29 cellular contexts compared by ENCODE assay signal in the genomic region with DNA sequence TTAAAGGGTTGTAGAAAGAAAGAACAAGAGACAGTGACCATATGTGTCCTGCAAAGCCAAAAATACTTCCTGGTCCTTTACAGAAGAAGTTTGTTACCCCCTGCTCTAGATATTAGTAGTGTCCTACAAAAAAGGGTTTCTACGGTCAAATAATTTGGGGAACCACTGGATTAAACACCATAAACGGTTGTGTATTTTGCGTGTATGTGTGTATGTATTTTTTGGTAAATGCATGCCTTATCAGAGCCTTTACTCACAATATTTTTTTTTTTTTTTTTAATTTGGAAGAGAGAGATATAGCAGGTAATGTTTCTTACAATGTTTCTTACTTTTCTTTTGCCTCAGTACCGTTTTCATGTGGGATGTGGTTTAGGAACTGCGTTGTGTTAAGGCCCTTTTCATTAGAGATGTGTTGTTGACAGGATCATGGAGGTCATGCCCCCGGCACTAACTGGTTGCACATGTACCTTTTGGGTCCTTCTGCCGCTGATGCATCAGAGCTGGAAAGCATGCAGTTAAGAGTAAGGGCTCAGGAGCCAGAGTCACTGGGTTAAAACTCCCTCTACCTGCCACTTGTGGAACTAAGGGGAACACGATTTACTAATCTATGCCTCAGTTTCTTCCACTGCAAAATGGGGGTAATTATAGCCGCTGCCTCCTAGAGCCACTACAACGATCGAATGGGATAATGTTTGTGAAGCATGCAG.
DNase-seq lines count a peak whose midpoint lies in the region; ATAC-seq, FAIRE-seq and TF ChIP-seq lines count a peak whose summit lies in the region.
"Had no signal": no experiment of that assay in that cellular context is flagged by ENCODE, and none has a peak within 500 bp of the region (broad histone marks: within the 10 kb centered on the region; RNA-seq: fewer than 3 reads in every experiment).

No MANE protein-coding gene starts in this region.

- H3K23ac ChIP-seq in H1 (ENCODE audit: insufficient read length) = no peak overlapping the region

- H3K4me1 ChIP-seq in H1 (replicated peaks in 1 of 4; ENCODE audit: control insufficient read depth in 3 of 4, insufficient read depth in 4 of 4, low read length in 3 of 4) = peaks cover 0 to 6% (median 2%) of the 10 kb centered on the region in 4 experiments; a peak in 4 of 7 replicates
- peaks cover 7% of the 10 kb centered on the region for H3K4me1 ChIP-seq in neural progenitor cell
- H3K4me1 ChIP-seq: gastrocnemius medialis had no signal

- H2BK15ac ChIP-seq in H1 (ENCODE audit: low read length) = no peak overlapping the region

- H2BK20ac ChIP-seq in H1 (ENCODE audit: low read length) = no peak overlapping the region

- no peaks in the 10 kb centered on the region for H3K27me3 ChIP-seq in H1 (replicated peaks in 1 of 4; ENCODE audit: control insufficient read depth in 3 of 4, extremely low read depth in 1 of 4, insufficient read depth in 3 of 4, low read length in 3 of 4)
- no peaks in the 10 kb centered on the region for H3K27me3 ChIP-seq in neural progenitor cell
- H3K27me3 ChIP-seq: thyroid gland had no signal

- H3F3A ChIP-seq in neural progenitor cell (ENCODE audit: low read depth) = no peaks in the 10 kb centered on the region

- no peak overlapping the region for H2BK12ac ChIP-seq in H1 (ENCODE audit: low read depth, low read length)

- no peak overlapping the region for H2AK5ac ChIP-seq in H1 (ENCODE audit: low read depth, low read length)

- peak; percentile 27 for DNase-seq in M059J (ENCODE audit: low read depth)
- DNase-seq in H1 (ENCODE audit: low read depth in 1 of 2, low spot score in 2 of 2) = no peak
- DNase-seq in neural progenitor cell (ENCODE audit: low spot score) = no peak
- no peak for DNase-seq in left colon
- DNase-seq in NCI-H187 (lab: John Stamatoyannopoulos, UW) = no peak
- no peak for DNase-seq in effector CD8-positive, alpha-beta T cell (lab: John Stamatoyannopoulos, UW)
- DNase-seq: activated CD4-positive, alpha-beta T cell treated with anti-CD3 and anti-CD28 coated beads for 4 hours; activated naive CD4-positive, alpha-beta T cell treated with Interleukin-2 at 50 U/mL for 16 hours; activated T-cell treated with anti-CD3 and anti-CD28 coated beads, Interleukin-2, amount 50 U/mL, for 4 hours; CD8-positive, alpha-beta T cell; dermis blood vessel endothelial cell; gastrocnemius medialis; GDM1; GOT3; mesendoderm; naive B cell; NCI-H1417; occipital lobe; retina; Right ventricle myocardium superior; stimulated activated CD4-positive, alpha-beta T cell treated with anti-CD3 and anti-CD28 coated beads, Interleukin-12 subunit alpha, Interleukin-12 subunit beta, amount 100 ng/mL, for 4 hours; stimulated activated CD4-positive, alpha-beta T cell treated with anti-CD3 and anti-CD28 coated beads, Interleukin-4, amount 100 ng/mL, for 4 hours; stimulated activated naive CD8-positive, alpha-beta T cell treated with anti-CD3 and anti-CD28 coated beads, Interleukin-15, Interleukin-2, amounts not matched to agents 100 U/mL and 50 U/mL, for 24 hours; thyroid gland had no signal

- CTCF ChIA-PET in H1 (lab: Charles Lee; ENCODE audit: partially characterized antibody) = interaction anchor here (0.7 to 0.8 kb wide), 2 partner anchors 279 to 855 kb away, joined by 3 read pairs; no protein-coding TSS in a partner anchor

- H2AFZ ChIP-seq in H1 (ENCODE audit: low read length) (no peak overlapping the region), neural progenitor cell (replicated peaks) (no peak overlapping the region)

- H3K27ac ChIP-seq in H1 (ENCODE audit: low read depth, low read length) = no peak overlapping the region
- H3K27ac ChIP-seq in neural progenitor cell = no peak overlapping the region
- H3K27ac ChIP-seq: gastrocnemius medialis, HL-60, thyroid gland had no signal

- no peak for TF ChIP-seq EP300 in H1 (IDR thresholded peaks at IDR 0.05; ENCODE audit: borderline replicate concordance in 1 of 2, low read depth in 2 of 2, low read length in 2 of 2)

- TF ChIP-seq POLR2A in H1 (IDR thresholded peaks at IDR 0.05; ENCODE audit: control extremely low read depth in 1 of 2, low read depth in 2 of 2, low read length in 2 of 2) = no peak

- no peak overlapping the region for H3K4ac ChIP-seq in H1 (replicated peaks; ENCODE audit: insufficient read length, low read depth, low read length)

- no peak overlapping the region for H2BK5ac ChIP-seq in H1 (ENCODE audit: low read depth, low read length)

- H3K9me3 ChIP-seq in H1 (ENCODE audit: insufficient read depth in 2 of 2, low read depth in 1 of 2, low read length in 1 of 2) (peaks cover 0 to 4% of the 10 kb centered on the region in 2 experiments; a peak in 2 of 4 replicates), neural progenitor cell (ENCODE audit: low read depth) (no peaks in the 10 kb centered on the region)
- H3K9me3 ChIP-seq: gastrocnemius medialis, thyroid gland had no signal

- H3K9ac ChIP-seq in H1 (replicated peaks in 1 of 4; ENCODE audit: extremely low read depth in 1 of 4, low read depth in 3 of 4, low read length in 3 of 4) (no peak overlapping the region), neural progenitor cell (no peak overlapping the region)

- H4K8ac ChIP-seq in H1 (ENCODE audit: extremely low read depth, insufficient read depth, low read length) = no peak overlapping the region

- H3K18ac ChIP-seq in H1 (ENCODE audit: extremely low read depth, low read length) = no peak overlapping the region

- no peak overlapping the region for H3K56ac ChIP-seq in H1 (replicated peaks; ENCODE audit: insufficient read length, low read depth, low read length)

- no peaks in the 10 kb centered on the region for H3K23me2 ChIP-seq in H1 (ENCODE audit: low read depth, low read length)

- peaks cover 25% of the 10 kb centered on the region for H3K27me3 Mint-ChIP-seq in neural progenitor cell (ENCODE audit: insufficient read depth, low read depth)

- H4K20me1 ChIP-seq in H1 (replicated peaks in 1 of 2; ENCODE audit: control insufficient read depth in 1 of 2, insufficient read depth in 2 of 2, low read length in 2 of 2) (no peaks in the 10 kb centered on the region), neural progenitor cell (ENCODE audit: low read depth) (no peaks in the 10 kb centered on the region)

- H4K91ac ChIP-seq in H1 (replicated peaks; ENCODE audit: insufficient read length, low read length) = no peak overlapping the region

- H3K14ac ChIP-seq in H1 (ENCODE audit: insufficient read length) = no peak overlapping the region

- TF ChIP-seq CTCF in GM12872 (IDR thresholded peaks at IDR 0.05; ENCODE audit: insufficient read depth, low read depth, low read length) = 0 out of 3 replicates have a peak, but pooled peaks have one; percentile 4
- peak in 2 of 3 experiments; percentile 32 to 55; a peak in 2 of 4 replicates for TF ChIP-seq CTCF in H1 (IDR thresholded peaks at IDR 0.05; ENCODE audit: control extremely low read depth in 1 of 3, insufficient read depth in 1 of 3, low read depth in 1 of 3, low read length in 3 of 3)
- peak; percentile 7 for TF ChIP-seq CTCF in neural progenitor cell (IDR thresholded peaks at IDR 0.05)

- no peaks in the 10 kb centered on the region for H3K36me3 ChIP-seq in H1 (ENCODE audit: control insufficient read depth in 2 of 4, insufficient read depth in 4 of 4, low read length in 3 of 4)
- H3K36me3 ChIP-seq in neural progenitor cell = no peaks in the 10 kb centered on the region
- H3K36me3 ChIP-seq: gastrocnemius medialis, thyroid gland had no signal

- no peak overlapping the region for H4K5ac ChIP-seq in H1 (ENCODE audit: insufficient read length, low read depth, low read length)

- H3K4me3 ChIP-seq in H1 (ENCODE audit: extremely low read depth in 1 of 4, insufficient read depth in 2 of 4, low read depth in 3 of 4, low read length in 4 of 4) (no peak overlapping the region), neural progenitor cell (no peak overlapping the region)
- H3K4me3 ChIP-seq: gastrocnemius medialis, thyroid gland had no signal

- FAIRE-seq in H1 (lab: Jason Lieb, UNC) = no peak
- FAIRE-seq: endothelial cell of umbilical vein, HepG2 had no signal

- no peaks in the 10 kb centered on the region for H3K36me3 Mint-ChIP-seq in neural progenitor cell
- H3K36me3 Mint-ChIP-seq: CD8-positive, alpha-beta T cell had no signal

- ATAC-seq in left colon (no peak), GM21529 (IDR thresholded peaks at IDR 0.05; ENCODE audit: unreplicated experiment) (no peak)
- ATAC-seq: activated T-cell treated with anti-CD3 and anti-CD28 coated beads, Interleukin-2, amount 50 U/mL, for 4 hours; CD8-positive, alpha-beta T cell; gastrocnemius medialis; HepG2; stimulated activated naive CD8-positive, alpha-beta T cell treated with anti-CD3 and anti-CD28 coated beads, Interleukin-15, Interleukin-2, amounts not matched to agents 100 U/mL and 50 U/mL, for 24 hours had no signal

- no peak overlapping the region for H2BK120ac ChIP-seq in H1 (replicated peaks; ENCODE audit: low read depth, low read length)

- WGBS in H1 (ENCODE audit: extremely low coverage in 1 of 2, insufficient coverage in 1 of 2, insufficient read length in 1 of 2, insufficient replicate concordance in 2 of 2, low coverage in 1 of 2, low lambda C conversion rate in 2 of 2, missing lambda C conversion rate in 1 of 2), 2 experiments = 82% methylated on average over 11 of the region's 11 CpGs; no CpG with 5 or more reads in 1 of the 2 experiments

- H3K9me3 Mint-ChIP-seq in neural progenitor cell = peaks cover 10% of the 10 kb centered on the region
- H3K9me3 Mint-ChIP-seq: CD8-positive, alpha-beta T cell had no signal

- intact Hi-C loops in left colon (cut with DNase I, micrococcal nuclease) = no loop called here

- H3K79me1 ChIP-seq in H1 (ENCODE audit: low read depth, low read length) = no peaks in the 10 kb centered on the region

- POLR2A ChIA-PET in H1 (lab: Charles Lee; ENCODE audit: partially characterized antibody) = interaction anchor here (1.5 kb wide), 1 partner anchor 34 kb away, joined by 3 read pairs; no protein-coding TSS in a partner anchor

- no peak overlapping the region for H3K4me3 Mint-ChIP-seq in neural progenitor cell
- H3K4me3 Mint-ChIP-seq: activated T-cell treated with anti-CD3 and anti-CD28 coated beads, Interleukin-2, amount 50 U/mL, for 4 hours; CD8-positive, alpha-beta T cell; naive B cell had no signal

- peaks cover 22% of the 10 kb centered on the region for H3K4me1 Mint-ChIP-seq in neural progenitor cell
- H3K4me1 Mint-ChIP-seq: naive B cell had no signal

- peak; percentile 39 to 51 for TF ChIP-seq RAD21 in H1 (IDR thresholded peaks at IDR 0.05 in 1 of 2, conservative IDR thresholded peaks at IDR 0.05 in 1 of 2; ENCODE audit: low read depth in 2 of 2, low read length in 2 of 2)

- no peaks in the 10 kb centered on the region for H3K79me2 ChIP-seq in H1 (ENCODE audit: control insufficient read depth in 1 of 2, insufficient read depth in 2 of 2, low read length in 2 of 2)
- no peaks in the 10 kb centered on the region for H3K79me2 ChIP-seq in neural progenitor cell (ENCODE audit: low read depth)

- no peak overlapping the region for H3K4me2 ChIP-seq in H1 (ENCODE audit: insufficient read depth in 1 of 2, low read depth in 2 of 2, low read length in 2 of 2)
- no peak overlapping the region for H3K4me2 ChIP-seq in neural progenitor cell

- no peak overlapping the region for H3K27ac Mint-ChIP-seq in neural progenitor cell
- H3K27ac Mint-ChIP-seq: CD8-positive, alpha-beta T cell; naive B cell had no signal

TF ChIP-seq in H1, 55 proteins besides CTCF, POLR2A, EP300 and RAD21:
- TF ChIP-seq KDM1A (IDR thresholded peaks at IDR 0.05; ENCODE audit: borderline replicate concordance, low read length) (peak; percentile 76), RFX5 (IDR thresholded peaks at IDR 0.05; ENCODE audit: borderline replicate concordance, low read depth, low read length) (no peak)
